8 cellular contexts compared by ENCODE assay signal in the genomic region with DNA sequence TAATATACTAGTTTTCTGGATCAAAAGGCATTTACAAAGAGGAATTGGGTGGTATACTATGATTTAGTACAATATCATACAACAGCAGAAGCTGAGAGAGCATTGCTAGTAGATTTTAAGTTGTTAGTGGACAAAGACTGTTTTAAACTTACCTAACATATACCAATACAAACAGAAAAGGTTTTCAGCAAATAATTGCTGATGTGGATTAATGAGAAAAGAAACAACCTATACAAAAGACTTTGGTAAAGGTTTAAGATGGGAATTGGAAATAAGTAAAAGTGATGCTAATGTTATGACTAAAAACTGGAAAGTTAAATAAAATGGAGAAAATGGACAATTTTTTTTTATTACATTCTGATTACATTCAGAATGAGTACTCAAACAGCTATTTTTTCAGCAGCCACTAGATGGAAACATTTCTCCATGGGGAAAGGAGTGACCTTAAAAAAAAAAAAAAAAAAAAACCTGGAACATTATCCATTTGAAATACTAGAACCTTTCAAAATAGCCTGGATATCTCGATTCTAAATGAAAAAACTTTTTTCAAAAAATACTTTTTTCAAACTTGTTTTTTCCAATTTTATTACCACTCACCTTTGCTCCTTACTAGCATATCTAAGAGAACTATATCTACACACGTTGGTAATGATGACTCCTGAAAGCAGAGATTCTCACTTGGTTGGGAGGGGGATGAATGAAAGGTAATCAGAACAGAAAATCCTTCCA. TPM values are rescaled to one million over a fixed set of nuclear protein-coding genes. Genes with fewer than 3 reads are reported as not detected.
DNase-seq lines count a peak whose midpoint lies in the region; ATAC-seq and TF ChIP-seq lines count a peak whose summit lies in the region.

No MANE protein-coding gene starts in this region.

- no peak overlapping the region for H3K4me2 ChIP-seq in neuronal stem cell (ENCODE audit: insufficient read depth, low read length, poor library complexity, severe bottlenecking)

- no peak overlapping the region for H4K8ac ChIP-seq in neuronal stem cell (ENCODE audit: low read depth, low read length)

- no CpG with 5 or more reads among the region's 2 CpGs for WGBS in neuronal stem cell (ENCODE audit: extremely low coverage in 2 of 2, insufficient read length in 2 of 2, insufficient replicate concordance in 1 of 2), 2 donors

- no peaks in the 10 kb centered on the region for H3K79me1 ChIP-seq in neuronal stem cell (ENCODE audit: low read depth, low read length)

- TF ChIP-seq CTCF in GM12873 (IDR thresholded peaks at IDR 0.05; ENCODE audit: insufficient read depth, low read depth, low read length, missing control alignments) = peak; percentile 42

- H2BK120ac ChIP-seq in neuronal stem cell (ENCODE audit: low read depth, low read length) = no peak overlapping the region

- H3K14ac ChIP-seq in neuronal stem cell (ENCODE audit: low read length) = no peak overlapping the region

- H3K23ac ChIP-seq in neuronal stem cell (ENCODE audit: low read depth, low read length, poor library complexity) = no peak overlapping the region

- H3K4me1 ChIP-seq in neuronal stem cell (ENCODE audit: control insufficient read depth in 2 of 2, insufficient read depth in 1 of 2, low read depth in 1 of 2, low read length in 2 of 2) = no peaks in the 10 kb centered on the region

- DNase-seq in AG08395 (ENCODE audit: low spot score) = peak; percentile 38
- peak; percentile 1 to 37 for DNase-seq in NCI-H526 (lab: John Stamatoyannopoulos, UW)
- peak; percentile 68 for DNase-seq in dermis blood vessel endothelial cell
- peak; percentile 2 for DNase-seq in neuronal stem cell (ENCODE audit: low spot score)
- no peak for DNase-seq in activated CD4-positive, CD25-positive, alpha-beta regulatory T cell (lab: John Stamatoyannopoulos, UW)

- ATAC-seq in GM21576 (IDR thresholded peaks at IDR 0.05; ENCODE audit: unreplicated experiment) (no peak), HG03565 (IDR thresholded peaks at IDR 0.05; ENCODE audit: unreplicated experiment) (no peak)

- H3K27ac ChIP-seq in neuronal stem cell (replicated peaks; ENCODE audit: low read length) = no peak overlapping the region

- H2AK5ac ChIP-seq in neuronal stem cell (ENCODE audit: low read depth, low read length) = no peak overlapping the region

- H3K4ac ChIP-seq in neuronal stem cell (ENCODE audit: low read length) = no peak overlapping the region

- H3K18ac ChIP-seq in neuronal stem cell (ENCODE audit: low read length) = no peak overlapping the region

- no peaks in the 10 kb centered on the region for H3K9me3 ChIP-seq in neuronal stem cell (replicated peaks in 1 of 2; ENCODE audit: control insufficient read depth in 2 of 2, insufficient read depth in 1 of 2, low read depth in 1 of 2, low read length in 2 of 2)

- no peak overlapping the region for H2BK15ac ChIP-seq in neuronal stem cell (ENCODE audit: low read length)

- H2AFZ ChIP-seq in neuronal stem cell (ENCODE audit: low read length) = no peak overlapping the region

- H2BK5ac ChIP-seq in neuronal stem cell (ENCODE audit: low read length) = no peak overlapping the region

- no peak overlapping the region for H3K4me3 ChIP-seq in neuronal stem cell (ENCODE audit: low read length in 2 of 2)

- H3K9ac ChIP-seq in neuronal stem cell (ENCODE audit: low read depth, low read length, poor library complexity) = no peak overlapping the region

- H3K27me3 ChIP-seq in neuronal stem cell (ENCODE audit: control insufficient read depth in 3 of 3, insufficient read depth in 3 of 3, low read depth in 1 of 3, low read length in 3 of 3) = no peaks in the 10 kb centered on the region

- H3K36me3 ChIP-seq in neuronal stem cell (replicated peaks in 1 of 2; ENCODE audit: control insufficient read depth in 2 of 2, insufficient read depth in 2 of 2, low read length in 2 of 2) = peaks cover 2 to 62% of the 10 kb centered on the region in 2 donors

- no peak overlapping the region for H4K91ac ChIP-seq in neuronal stem cell (ENCODE audit: low read depth, low read length, poor library complexity)

- no peak overlapping the region for H2BK12ac ChIP-seq in neuronal stem cell (ENCODE audit: low read length)

RNA-seq across cellular contexts. Expression of gene EPRS1, which starts 55.4 kb away (rescaled TPM):
- 101 and 154 TPM in 2 replicates for total RNA-seq in dermis blood vessel endothelial cell
- polyA plus RNA-seq in neuronal stem cell (2013, experiment 1 of 2) = 42.5 TPM
- polyA plus RNA-seq in neuronal stem cell (2013, experiment 2 of 2) = 43.8 TPM

Comparison
In these comparisons a context has a peak if more than half of its experiments do, and no peak if none do; other contexts are left out.
1. DNase-seq: peak in AG08395 (single experiment), NCI-H526 (2 of 2), dermis blood vessel endothelial cell (single experiment) and neuronal stem cell (single experiment); none in activated CD4-positive, CD25-positive, alpha-beta regulatory T cell (0 of 4).